Comparison of ENCODE assay signal across 8 cellular contexts in genomic region chr9:84315278-84315877, GRCh38. TPM values are rescaled to one million over a fixed set of nuclear protein-coding genes. Genes with fewer than 3 reads are reported as not detected.
DNase-seq lines count a peak whose midpoint lies in the region; ATAC-seq, FAIRE-seq and TF ChIP-seq lines count a peak whose summit lies in the region.

No MANE protein-coding gene starts in this region.

- ATAC-seq in GM19467 (IDR thresholded peaks at IDR 0.05; ENCODE audit: unreplicated experiment) = no peak

- no peaks in the 10 kb centered on the region for H3K27me3 ChIP-seq in colonic mucosa
- H3K27me3 ChIP-seq in liver (ENCODE audit: control insufficient read depth in 4 of 4, insufficient read depth in 4 of 4, low read length in 3 of 4) = no peaks in the 10 kb centered on the region

- H3K9me3 ChIP-seq in colonic mucosa (no peaks in the 10 kb centered on the region), liver (ENCODE audit: control insufficient read depth in 4 of 4, low read length in 3 of 4) (no peaks in the 10 kb centered on the region)

- TF ChIP-seq RAD21 in liver (IDR thresholded peaks at IDR 0.05) = peak; percentile 78 to 84

- TF ChIP-seq CTCF in colonic mucosa (IDR thresholded peaks at IDR 0.05) (peak; percentile 65), liver (IDR thresholded peaks at IDR 0.05; ENCODE audit: low read depth, low read length, missing input control) (peak; percentile 73)

- H3K36me3 ChIP-seq in colonic mucosa (no peaks in the 10 kb centered on the region), liver (ENCODE audit: control insufficient read depth in 4 of 4, insufficient read depth in 3 of 4, low read depth in 1 of 4, low read length in 3 of 4) (no peaks in the 10 kb centered on the region)

- DNase-seq in COLO829 (ENCODE audit: low spot score) = peak; percentile 74
- DNase-seq in H54 (ENCODE audit: insufficient read length, low spot score) = peak; percentile 53
- DNase-seq in NCI-H2107 (lab: John Stamatoyannopoulos, UW) = peak; percentile 9
- peak; percentile 40 for DNase-seq in activated CD4-positive, CD25-positive, alpha-beta regulatory T cell treated with anti-CD3 and anti-CD28 coated beads, Interleukin-2, amount 50 U/mL, for 72 hours
- DNase-seq in colonic mucosa = peak; percentile 65
- peak; percentile 25 to 35 (median 25) for DNase-seq in stimulated activated CD4-positive, alpha-beta T cell treated with anti-CD3 and anti-CD28 coated beads, TNF-alpha, amount 100 ng/mL, for 4 hours (ENCODE audit: low read depth in 3 of 3)

- TF ChIP-seq POLR2A in H54 (IDR thresholded peaks at IDR 0.05; ENCODE audit: low read depth, low read length) = no peak

- H3K4me3 ChIP-seq in colonic mucosa = no peak overlapping the region
- no peak overlapping the region for H3K4me3 ChIP-seq in liver (ENCODE audit: low read depth in 1 of 3, low read length in 3 of 3)

- H3K9ac ChIP-seq in colonic mucosa (ENCODE audit: low read depth in 2 of 2, low read length in 2 of 2) = no peak overlapping the region
- H3K9ac ChIP-seq in liver (ENCODE audit: low read depth in 1 of 2, low read length in 2 of 2) = no peak overlapping the region

- intact Hi-C loops in colonic mucosa (cut with DNase I) = no loop called here

- WGBS in liver = 8% methylated on average over 8 of the region's 8 CpGs

- no peaks in the 10 kb centered on the region for H3K4me1 ChIP-seq in colonic mucosa
- H3K4me1 ChIP-seq in liver (ENCODE audit: control insufficient read depth in 4 of 4, insufficient read depth in 4 of 4, low read length in 3 of 4) = peaks cover 0 to 5% (median 0%) of the 10 kb centered on the region in 4 donors

- no peak overlapping the region for H3K27ac ChIP-seq in colonic mucosa
- no peak overlapping the region for H3K27ac ChIP-seq in liver (ENCODE audit: low read depth in 1 of 2, low read length in 2 of 2)

- peak; percentile 84 for FAIRE-seq in H54 (lab: Jason Lieb, UNC)

TF ChIP-seq in liver, 16 proteins besides CTCF, POLR2A, EP300 and RAD21:
- no peak for TF ChIP-seq TAF1 (conservative IDR thresholded peaks at IDR 0.05)
- no peak for TF ChIP-seq HNF4G (IDR thresholded peaks at IDR 0.05)
- TF ChIP-seq REST (IDR thresholded peaks at IDR 0.05) = no peak
- TF ChIP-seq ZBTB33 (IDR thresholded peaks at IDR 0.05) = no peak
- TF ChIP-seq JUND (IDR thresholded peaks at IDR 0.05) = no peak
- TF ChIP-seq SP1 (IDR thresholded peaks at IDR 0.05) = no peak
- TF ChIP-seq GABPA (IDR thresholded peaks at IDR 0.05 in 1 of 2, conservative IDR thresholded peaks at IDR 0.05 in 1 of 2) = no peak
- TF ChIP-seq YY1 (IDR thresholded peaks at IDR 0.05) = no peak
- TF ChIP-seq FOXA2 (IDR thresholded peaks at IDR 0.05) = no peak
- TF ChIP-seq HNF4A (conservative IDR thresholded peaks at IDR 0.05) = no peak
- no peak for TF ChIP-seq EGR1 (IDR thresholded peaks at IDR 0.05; ENCODE audit: low read depth in 2 of 2)
- TF ChIP-seq MAX (IDR thresholded peaks at IDR 0.05) = no peak
- no peak for TF ChIP-seq ATF3 (IDR thresholded peaks at IDR 0.05)
- TF ChIP-seq RXRA (IDR thresholded peaks at IDR 0.05) = no peak
- TF ChIP-seq FOXA1 (IDR thresholded peaks at IDR 0.05) = no peak
- no peak for TF ChIP-seq NR2F2 (IDR thresholded peaks at IDR 0.05)

RNA-seq across cellular contexts. Expression of gene SLC28A3, which starts 25.2 kb away (rescaled TPM):
- total RNA-seq in colonic mucosa (1 to 10 TPM; 2.9 to 4.7 TPM), liver (1 to 10 TPM in 1 of 2 donors, under 1 TPM in 1; 0.37 to 1.3 TPM)
- under 1 TPM; 0.07 to 0.18 TPM for polyA plus RNA-seq in liver

Comparison
In these comparisons a context has a peak if more than half of its experiments do, and no peak if none do; other contexts are left out.
1. DNase-seq: peak in every context shown above with its lines; median percentile 74 in COLO829; 65 in colonic mucosa; 53 in H54; 40 in activated CD4-positive, CD25-positive, alpha-beta regulatory T cell treated with anti-CD3 and anti-CD28 coated beads, Interleukin-2, amount 50 U/mL, for 72 hours; 25 in stimulated activated CD4-positive, alpha-beta T cell treated with anti-CD3 and anti-CD28 coated beads, TNF-alpha, amount 100 ng/mL, for 4 hours; 9 in NCI-H2107.